Comparison of ENCODE assay signal across 25 cellular contexts in genomic region chrX:3807906-3808305, GRCh38.
"Had no signal": no experiment of that assay in that cellular context is flagged by ENCODE, and none has a peak within 500 bp of the region (broad histone marks: within the 10 kb centered on the region; RNA-seq: fewer than 3 reads in every experiment).

No MANE protein-coding gene starts in this region.

- H3K9ac ChIP-seq: KMS-11 had no signal

- H3K9me3 Mint-ChIP-seq: activated B cell treated with CpG ODN at 0.5 μM for 24 hours; activated CD4-positive, alpha-beta T cell treated with anti-CD3 and anti-CD28 coated beads, Interleukin-2, amount 10 ng/mL, durations not matched to agents 24 days and 14 days; activated naive CD4-positive, alpha-beta T cell treated with anti-CD3 and anti-CD28 coated beads, Interleukin-2, amount 50 U/mL, for 24 hours; activated T-cell treated with anti-CD3 and anti-CD28 coated beads, Interleukin-2, amount 50 U/mL, for 24 hours; activated T-helper 1 cell treated with anti-CD3 and anti-CD28 coated beads, Interleukin-12 subunit alpha, Interleukin-12 subunit beta, Interleukin-2, Interleukin-4 antibody, amounts not matched to agents 30 ng/mL and 10 ng/mL and 1 ng/mL, durations not matched to agents 14 hours and 24 hours and 36 hours had no signal

- DNase-seq: activated B cell treated with CpG ODN at 0.5 μM for 24 hours; activated CD4-positive, alpha-beta T cell treated with anti-CD3 and anti-CD28 coated beads for 1 hour; activated CD4-positive, alpha-beta T cell treated with anti-CD3 and anti-CD28 coated beads, Interleukin-2, amount 10 ng/mL, durations not matched to agents 24 days and 14 days; activated CD4-positive, alpha-beta T cell treated with anti-CD3 and anti-CD28 coated beads, Interleukin-2, amount 50 U/mL, for 48 hours; activated CD8-positive, alpha-beta memory T cell treated with anti-CD3 and anti-CD28 coated beads, Interleukin-2, amount 10 ng/mL, durations not matched to agents 7 days and 5 days; activated effector memory CD4-positive, alpha-beta T cell treated with Interleukin-2 at 50 U/mL for 16 hours; activated naive CD4-positive, alpha-beta T cell; activated T-cell treated with anti-CD3 and anti-CD28 coated beads, Interleukin-2, amount 50 U/mL, for 24 hours; aorta; caudate nucleus; colonic mucosa; MM.1S; NCI-H1694; NCI-H2029; NCI-H510A treated with DMSO at 0.1 percent for 48 hours; NCI-H82; PC-3; SHP77; T-helper 17 cell; T-helper 9 cell had no signal

- H3K4me3 Mint-ChIP-seq: activated B cell treated with CpG ODN at 0.5 μM for 24 hours; activated CD4-positive, alpha-beta T cell treated with anti-CD3 and anti-CD28 coated beads, Interleukin-2, amount 10 ng/mL, durations not matched to agents 24 days and 14 days; activated CD8-positive, alpha-beta memory T cell treated with anti-CD3 and anti-CD28 coated beads, Interleukin-2, amount 10 ng/mL, durations not matched to agents 7 days and 5 days; activated naive CD4-positive, alpha-beta T cell treated with anti-CD3 and anti-CD28 coated beads, Interleukin-2, amount 50 U/mL, for 24 hours; activated T-cell treated with anti-CD3 and anti-CD28 coated beads, Interleukin-2, amount 50 U/mL, for 24 hours; activated T-helper 1 cell treated with anti-CD3 and anti-CD28 coated beads, Interleukin-12 subunit alpha, Interleukin-12 subunit beta, Interleukin-2, Interleukin-4 antibody, amounts not matched to agents 30 ng/mL and 10 ng/mL and 1 ng/mL, durations not matched to agents 14 hours and 24 hours and 36 hours; T-helper 17 cell had no signal

- H3K27ac Mint-ChIP-seq: activated B cell treated with CpG ODN at 0.5 μM for 24 hours; activated CD4-positive, alpha-beta T cell treated with anti-CD3 and anti-CD28 coated beads, Interleukin-2, amount 10 ng/mL, durations not matched to agents 24 days and 14 days; activated CD8-positive, alpha-beta memory T cell treated with anti-CD3 and anti-CD28 coated beads, Interleukin-2, amount 10 ng/mL, durations not matched to agents 7 days and 5 days; activated naive CD4-positive, alpha-beta T cell treated with anti-CD3 and anti-CD28 coated beads, Interleukin-2, amount 50 U/mL, for 24 hours; activated T-cell treated with anti-CD3 and anti-CD28 coated beads, Interleukin-2, amount 50 U/mL, for 24 hours; activated T-helper 1 cell treated with anti-CD3 and anti-CD28 coated beads, Interleukin-12 subunit alpha, Interleukin-12 subunit beta, Interleukin-2, Interleukin-4 antibody, amounts not matched to agents 30 ng/mL and 10 ng/mL and 1 ng/mL, durations not matched to agents 14 hours and 24 hours and 36 hours; T-helper 17 cell had no signal

- H3K27me3 ChIP-seq: SJSA1 had no signal

- H3K27ac ChIP-seq: breast epithelium, colonic mucosa, KMS-11, SJSA1 had no signal

- H3K4me3 ChIP-seq: breast epithelium, colonic mucosa, SJSA1 had no signal

- H3K4me1 ChIP-seq: breast epithelium, colonic mucosa, SJSA1 had no signal

- H3K36me3 ChIP-seq: breast epithelium, colonic mucosa, SJSA1 had no signal

- H3K9me3 ChIP-seq: breast epithelium, colonic mucosa, SJSA1 had no signal

- H3K36me3 Mint-ChIP-seq: activated CD8-positive, alpha-beta memory T cell treated with anti-CD3 and anti-CD28 coated beads, Interleukin-2, amount 10 ng/mL, durations not matched to agents 7 days and 5 days; activated naive CD4-positive, alpha-beta T cell treated with anti-CD3 and anti-CD28 coated beads, Interleukin-2, amount 50 U/mL, for 24 hours had no signal

- ATAC-seq: activated CD8-positive, alpha-beta memory T cell treated with anti-CD3 and anti-CD28 coated beads, Interleukin-2, amount 10 ng/mL, durations not matched to agents 7 days and 5 days; PC-3; T-helper 17 cell had no signal
